11 cellular contexts compared by ENCODE assay signal in the genomic region with DNA sequence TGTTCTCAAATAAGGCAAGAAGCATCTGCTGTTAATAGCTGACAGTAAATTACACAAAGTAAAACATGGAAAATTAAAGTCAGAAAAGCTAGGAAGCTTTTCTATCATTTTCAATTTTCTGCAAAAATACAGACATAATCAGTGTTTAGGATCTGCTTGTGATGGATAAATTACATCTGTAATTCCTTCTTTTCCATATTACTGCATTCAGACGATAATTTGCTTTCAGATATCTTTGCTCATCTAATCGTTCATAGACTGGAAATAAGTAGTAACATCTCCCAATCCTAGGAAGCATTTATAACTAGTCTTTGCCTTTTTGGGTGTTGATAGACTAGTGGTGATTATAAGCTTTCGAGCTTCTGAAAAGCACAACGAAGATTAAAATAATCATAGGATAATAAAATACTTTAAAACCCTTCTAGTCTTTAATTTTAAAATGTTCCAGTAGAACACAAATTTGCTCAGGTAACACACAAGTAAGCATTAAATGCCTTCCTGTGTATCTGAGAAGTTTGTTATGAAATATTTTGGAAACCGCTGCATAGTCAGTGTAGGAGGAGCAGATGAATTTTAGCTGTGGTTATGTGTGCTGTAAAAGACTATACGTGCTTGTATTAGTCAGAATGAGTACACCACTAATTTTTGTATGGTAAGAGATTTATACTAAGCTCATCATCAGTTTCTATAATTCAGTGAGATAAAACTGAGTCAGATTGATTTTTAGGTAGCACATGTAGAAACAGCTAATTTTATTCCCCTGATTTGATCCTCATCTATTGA. TPM values are rescaled to one million over a fixed set of nuclear protein-coding genes. Genes with fewer than 3 reads are reported as not detected.
DNase-seq lines count a peak whose midpoint lies in the region; ATAC-seq and TF ChIP-seq lines count a peak whose summit lies in the region.
"Had no signal": no experiment of that assay in that cellular context is flagged by ENCODE, and none has a peak within 500 bp of the region (broad histone marks: within the 10 kb centered on the region; RNA-seq: fewer than 3 reads in every experiment).

No MANE protein-coding gene starts in this region.

- H3K27me3 ChIP-seq in tibial artery, result no peaks in the 10 kb centered on the region
- H3K27me3 ChIP-seq: BE2C had no signal

- H3K4me3 Mint-ChIP-seq in activated T-cell treated with anti-CD3 and anti-CD28 coated beads, Interleukin-2, amount 50 U/mL, for 4 hours, result peak overlapping the region; percentile 32
- H3K4me3 Mint-ChIP-seq in activated CD4-positive, alpha-beta memory T cell treated with anti-CD3 and anti-CD28 coated beads, Interleukin-2, amount 10 ng/mL, durations not matched to agents 7 days and 5 days, result no peak overlapping the region
- H3K4me3 Mint-ChIP-seq in glutamatergic neuron (ENCODE audit: unreplicated experiment), result peak overlapping the region; percentile 63
- H3K4me3 Mint-ChIP-seq: brain had no signal

- no peaks in the 10 kb centered on the region for H3K9me3 Mint-ChIP-seq in activated T-cell treated with anti-CD3 and anti-CD28 coated beads, Interleukin-2, amount 50 U/mL, for 4 hours
- no peaks in the 10 kb centered on the region for H3K9me3 Mint-ChIP-seq in activated CD4-positive, alpha-beta memory T cell treated with anti-CD3 and anti-CD28 coated beads, Interleukin-2, amount 10 ng/mL, durations not matched to agents 7 days and 5 days
- H3K9me3 Mint-ChIP-seq in glutamatergic neuron (ENCODE audit: unreplicated experiment), result peaks cover 4% of the 10 kb centered on the region

- H3K4me3 ChIP-seq in tibial artery, result peak overlapping the region in 1 of 2 donors; percentile 3
- H3K4me3 ChIP-seq: lung had no signal

- H3K36me3 ChIP-seq in tibial artery, result no peaks in the 10 kb centered on the region
- H3K36me3 ChIP-seq: BE2C had no signal

- H3K36me3 Mint-ChIP-seq in activated T-cell treated with anti-CD3 and anti-CD28 coated beads, Interleukin-2, amount 50 U/mL, for 4 hours (ENCODE audit: insufficient read depth), result peaks cover 27% of the 10 kb centered on the region
- peaks cover 45% of the 10 kb centered on the region for H3K36me3 Mint-ChIP-seq in activated CD4-positive, alpha-beta memory T cell treated with anti-CD3 and anti-CD28 coated beads, Interleukin-2, amount 10 ng/mL, durations not matched to agents 7 days and 5 days (ENCODE audit: low read depth)
- no peaks in the 10 kb centered on the region for H3K36me3 Mint-ChIP-seq in glutamatergic neuron (ENCODE audit: unreplicated experiment)

- TF ChIP-seq CTCF in glutamatergic neuron (IDR thresholded peaks at IDR 0.05; ENCODE audit: partially characterized antibody, unreplicated experiment) (no peak), tibial artery (IDR thresholded peaks at IDR 0.05) (no peak)

- no peak for DNase-seq in activated T-cell treated with anti-CD3 and anti-CD28 coated beads, Interleukin-2, amount 50 U/mL, for 4 hours
- DNase-seq in activated T-cell treated with anti-CD3 and anti-CD28 coated beads, Interleukin-2, amount 50 U/mL, for 48 hours, result no peak
- DNase-seq in activated CD4-positive, alpha-beta memory T cell treated with anti-CD3 and anti-CD28 coated beads, Interleukin-2, amount 10 ng/mL, durations not matched to agents 7 days and 5 days, result no peak
- DNase-seq in glutamatergic neuron (no peak), tibial artery (no peak), putamen (ENCODE audit: low spot score) (no peak), T-helper 9 cell (no peak)
- DNase-seq: BE2C had no signal

- peak overlapping the region; percentile 87 to 88 for H3K27ac ChIP-seq in tibial artery

- H3K4me1 Mint-ChIP-seq in activated T-cell treated with anti-CD3 and anti-CD28 coated beads, Interleukin-2, amount 50 U/mL, for 4 hours (ENCODE audit: low read depth), result peaks cover 76% of the 10 kb centered on the region
- H3K4me1 Mint-ChIP-seq in activated CD4-positive, alpha-beta memory T cell treated with anti-CD3 and anti-CD28 coated beads, Interleukin-2, amount 10 ng/mL, durations not matched to agents 7 days and 5 days, result peaks cover 64% of the 10 kb centered on the region
- H3K4me1 Mint-ChIP-seq in glutamatergic neuron (ENCODE audit: low read depth, unreplicated experiment), result peaks cover 33% of the 10 kb centered on the region

- H3K27ac Mint-ChIP-seq in activated CD4-positive, alpha-beta memory T cell treated with anti-CD3 and anti-CD28 coated beads, Interleukin-2, amount 10 ng/mL, durations not matched to agents 7 days and 5 days, result peak overlapping the region; percentile 36
- H3K27ac Mint-ChIP-seq in glutamatergic neuron (ENCODE audit: unreplicated experiment), result peak overlapping the region; percentile 79

- POLR2A ChIA-PET in activated CD4-positive, alpha-beta memory T cell treated with anti-CD3 and anti-CD28 coated beads, Interleukin-2, amount 10 ng/mL, durations not matched to agents 7 days and 5 days (lab: Charles Lee), result interaction anchor here (0.6 to 2.8 kb wide), 14 partner anchors 8 to 116 kb away, joined by 3 to 18 read pairs (median 4); partner anchors contain the start of gene MBNL1

- intact Hi-C loops in tibial artery (cut with DNase I; ENCODE audit: low total_unique reads), result no loop called here

- peak; percentile 96 to 98 for ATAC-seq in activated T-cell treated with anti-CD3 and anti-CD28 coated beads, Interleukin-2, amount 50 U/mL, for 4 hours
- no peak for ATAC-seq in HG02623 (IDR thresholded peaks at IDR 0.05; ENCODE audit: unreplicated experiment)

- CTCF ChIA-PET in activated CD4-positive, alpha-beta memory T cell treated with anti-CD3 and anti-CD28 coated beads, Interleukin-2, amount 10 ng/mL, durations not matched to agents 7 days and 5 days (lab: Charles Lee), result interaction anchor here (1.1 to 3.2 kb wide), 3 partner anchors 8 to 238 kb away, joined by 3 to 9 read pairs (median 3); no protein-coding TSS in a partner anchor

- no peaks in the 10 kb centered on the region for H3K9me3 ChIP-seq in tibial artery
- H3K9me3 ChIP-seq: BE2C had no signal

- H3K27me3 Mint-ChIP-seq in activated T-cell treated with anti-CD3 and anti-CD28 coated beads, Interleukin-2, amount 50 U/mL, for 4 hours (ENCODE audit: low read depth), result no peaks in the 10 kb centered on the region
- H3K27me3 Mint-ChIP-seq in activated CD4-positive, alpha-beta memory T cell treated with anti-CD3 and anti-CD28 coated beads, Interleukin-2, amount 10 ng/mL, durations not matched to agents 7 days and 5 days, result no peaks in the 10 kb centered on the region
- H3K27me3 Mint-ChIP-seq in glutamatergic neuron (ENCODE audit: unreplicated experiment), result no peaks in the 10 kb centered on the region
- H3K27me3 Mint-ChIP-seq: brain had no signal

- peaks cover 0 to 98% (median 48%) of the 10 kb centered on the region in 4 donors for H3K4me1 ChIP-seq in tibial artery

RNA-seq across cellular contexts. Expression of gene MBNL1, which starts 41.0 kb away (rescaled TPM):
- 100 to 1,000 TPM; 343 to 376 (median 347) TPM for total RNA-seq in activated T-cell treated with anti-CD3 and anti-CD28 coated beads, Interleukin-2, amount 50 U/mL, for 4 hours
- 100 to 1,000 TPM; 289 to 305 TPM for total RNA-seq in activated CD4-positive, alpha-beta memory T cell treated with anti-CD3 and anti-CD28 coated beads, Interleukin-2, amount 10 ng/mL, durations not matched to agents 7 days and 5 days
- total RNA-seq in glutamatergic neuron (ENCODE audit: unreplicated experiment), result 36.6 TPM
